In the genomic region with DNA sequence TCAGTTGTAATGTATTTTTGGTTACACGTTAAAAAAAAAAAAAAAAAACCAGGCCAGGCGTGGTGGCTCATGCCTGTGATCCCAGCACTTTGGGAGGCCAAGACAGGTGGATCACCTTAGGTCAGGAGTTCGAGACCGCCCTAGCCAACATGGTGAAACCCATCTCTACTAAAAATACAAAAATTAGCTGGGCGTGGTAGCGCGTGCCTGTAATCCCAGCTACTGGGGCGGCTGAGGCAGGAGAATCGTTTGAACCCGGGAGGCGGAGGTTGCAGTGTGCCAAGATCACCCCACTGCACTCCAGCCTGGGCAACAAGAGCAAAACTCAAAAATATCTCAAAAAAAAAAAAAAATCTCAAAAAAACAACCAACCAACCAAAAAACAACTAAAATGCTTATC, we compare ENCODE assay signal across 8 cellular contexts. TPM values are rescaled to one million over a fixed set of nuclear protein-coding genes. Genes with fewer than 3 reads are reported as not detected.
DNase-seq lines count a peak whose midpoint lies in the region; ATAC-seq, FAIRE-seq and TF ChIP-seq lines count a peak whose summit lies in the region.
"Not testable (repeated sequence)": the region's sequence is repeated elsewhere in the genome, so short reads cannot be mapped to it uniquely, and the experiment has no call there.

No MANE protein-coding gene starts in this region.

- peak overlapping the region; percentile 61 for H2BK5ac ChIP-seq in IMR-90 (ENCODE audit: low read depth, low read length, poor library complexity, severe bottlenecking)

- peaks cover 12% of the 10 kb centered on the region for H3K4me1 ChIP-seq in IMR-90 (ENCODE audit: control insufficient read depth, insufficient read depth, low read length)
- peaks cover 35% of the 10 kb centered on the region for H3K4me1 ChIP-seq in astrocyte (ENCODE audit: insufficient read depth, low read length)
- H3K4me1 ChIP-seq in left lung: peaks cover 32 to 70% of the 10 kb centered on the region in 2 donors
- H3K4me1 ChIP-seq in subcutaneous abdominal adipose tissue (ENCODE audit: control insufficient read depth in 5 of 5, insufficient read depth in 5 of 5, low read length in 5 of 5): peaks cover 0 to 65% (median 61%) of the 10 kb centered on the region in 5 donors

- H3K79me1 ChIP-seq in IMR-90 (ENCODE audit: low read depth in 1 of 2, low read length in 2 of 2): peaks cover 0 to 37% of the 10 kb centered on the region in 2 experiments; a peak in 2 of 4 replicates

- not testable (repeated sequence) for H4K8ac ChIP-seq in IMR-90 (ENCODE audit: low read depth in 2 of 2, low read length in 2 of 2)

- not testable (repeated sequence) for BruUV-seq in IMR-90 (replicated peaks; lab: Mats Ljungman, UMichigan)

- not testable (repeated sequence) for H4K5ac ChIP-seq in IMR-90 (ENCODE audit: low read depth, low read length)

- H3K4me3 Mint-ChIP-seq in CD14-positive monocyte (peak overlapping the region; percentile 7 to 59), WTC11 (peak overlapping the region; percentile 97), astrocyte (ENCODE audit: unreplicated experiment) (peak overlapping the region; percentile 98), osteocyte (ENCODE audit: unreplicated experiment) (peak overlapping the region; percentile 94)

- POLR2A ChIA-PET in IMR-90 (lab: Charles Lee; ENCODE audit: unreplicated experiment); WTC11 (lab: Charles Lee): not testable (repeated sequence)

- H3K56ac ChIP-seq in IMR-90 (ENCODE audit: extremely low read depth, insufficient read depth, low read length): not testable (repeated sequence)

- TF ChIP-seq CTCF in CD14-positive monocyte (IDR thresholded peaks at IDR 0.05); IMR-90 (conservative IDR thresholded peaks at IDR 0.05; ENCODE audit: low read depth, low read length); WTC11 (IDR thresholded peaks at IDR 0.05); astrocyte (IDR thresholded peaks at IDR 0.05; ENCODE audit: insufficient read depth, low read depth, low read length); epithelial cell of esophagus (IDR thresholded peaks at IDR 0.05; ENCODE audit: insufficient read depth, low read depth, low read length, missing control alignments); left lung (IDR thresholded peaks at IDR 0.05); osteocyte (IDR thresholded peaks at IDR 0.05): not testable (repeated sequence)

- not testable (repeated sequence) for H3K36me3 ChIP-seq in IMR-90 (ENCODE audit: control insufficient read depth, insufficient read depth, low read length); astrocyte (ENCODE audit: insufficient read depth, low read length); left lung; subcutaneous abdominal adipose tissue (ENCODE audit: control insufficient read depth in 5 of 5, insufficient read depth in 5 of 5, low read length in 5 of 5)

- WGBS in IMR-90 (ENCODE audit: extremely low coverage in 2 of 2, insufficient read length in 1 of 2), 2 experiments: no CpG with 5 or more reads among the region's 11 CpGs

- TF ChIP-seq RAD21 in IMR-90 (IDR thresholded peaks at IDR 0.05; ENCODE audit: low read length): not testable (repeated sequence)

- FAIRE-seq in astrocyte (lab: Jason Lieb, UNC): not testable (repeated sequence)

- CTCF ChIA-PET in IMR-90 (lab: Yijun Ruan, JAX) (interaction anchor here (1.2 kb wide), 1 partner anchor 11 kb away, joined by 4 read pairs; no protein-coding TSS in a partner anchor), WTC11 (lab: Charles Lee) (interaction anchor here (0.6 kb wide), 1 partner anchor 86 kb away, joined by 3 read pairs; no protein-coding TSS in a partner anchor)

- H3K27me3 Mint-ChIP-seq in CD14-positive monocyte (ENCODE audit: low read depth in 3 of 3); WTC11 (ENCODE audit: low read depth); astrocyte (ENCODE audit: low read depth, unreplicated experiment); osteocyte (ENCODE audit: unreplicated experiment): not testable (repeated sequence)

- ATAC-seq in IMR-90 (ENCODE audit: low read depth); WTC11; left lung: not testable (repeated sequence)

- H3K79me2 ChIP-seq in astrocyte (ENCODE audit: insufficient read depth, low read length): peaks cover 79% of the 10 kb centered on the region

- peak overlapping the region; percentile 100 for H3K4me2 ChIP-seq in IMR-90 (ENCODE audit: low read depth, low read length)
- H3K4me2 ChIP-seq in astrocyte (ENCODE audit: low read length): peak overlapping the region; percentile 85

- DNase-seq in CD14-positive monocyte (ENCODE audit: low spot score); IMR-90; WTC11 (ENCODE audit: low spot score); astrocyte (ENCODE audit: low read depth); epithelial cell of esophagus (ENCODE audit: low read depth); left lung; osteocyte (ENCODE audit: extremely low spot score, unreplicated experiment): not testable (repeated sequence)

- not testable (repeated sequence) for H3K14ac ChIP-seq in IMR-90 (replicated peaks; ENCODE audit: low read depth, low read length)

- not testable (repeated sequence) for H3K27ac ChIP-seq in IMR-90 (ENCODE audit: insufficient read depth, low read length)
- peak overlapping the region; percentile 26 for H3K27ac ChIP-seq in astrocyte (ENCODE audit: low read depth, low read length)
- H3K27ac ChIP-seq in left lung: peak overlapping the region; percentile 99
- peak overlapping the region; percentile 96 for H3K27ac ChIP-seq in subcutaneous abdominal adipose tissue (ENCODE audit: low read depth, low read length)

- TF ChIP-seq POLR2A in IMR-90 (IDR thresholded peaks at IDR 0.05; ENCODE audit: low read depth, low read length): not testable (repeated sequence)

- in situ Hi-C loops in IMR-90 (cut with MboI; ENCODE audit: low sequenced_read_pairs): not testable (repeated sequence)

- peaks cover 12% of the 10 kb centered on the region for H3K9me1 ChIP-seq in IMR-90 (ENCODE audit: insufficient read depth, low read length)

- H3K36me3 Mint-ChIP-seq in CD14-positive monocyte; WTC11; astrocyte (ENCODE audit: low read depth, unreplicated experiment); osteocyte (ENCODE audit: unreplicated experiment): not testable (repeated sequence)

- H3K18ac ChIP-seq in IMR-90 (ENCODE audit: low read depth, low read length): not testable (repeated sequence)

- not testable (repeated sequence) for H3K9me3 Mint-ChIP-seq in CD14-positive monocyte; WTC11; astrocyte (ENCODE audit: unreplicated experiment); osteocyte (ENCODE audit: unreplicated experiment)

- H3K27ac Mint-ChIP-seq in CD14-positive monocyte (peak overlapping the region in 3 of 7 donors; percentile 32 to 50 (median 35)), WTC11 (0 out of 2 replicates have a peak overlapping the region, but pooled peaks have one; percentile 36), astrocyte (ENCODE audit: unreplicated experiment) (peak overlapping the region; percentile 55), osteocyte (ENCODE audit: unreplicated experiment) (peak overlapping the region; percentile 92)

- H3K23ac ChIP-seq in IMR-90 (ENCODE audit: low read depth, low read length): not testable (repeated sequence)

- H2AK9ac ChIP-seq in IMR-90 (replicated peaks; ENCODE audit: low read depth, low read length, poor library complexity): not testable (repeated sequence)

- dilution Hi-C loops in IMR-90 (cut with HindIII; ENCODE audit: low sequenced_read_pairs, unreplicated experiment): not testable (repeated sequence)

- H3K27me3 ChIP-seq in IMR-90 (ENCODE audit: control insufficient read depth, insufficient read depth, low read length); astrocyte (ENCODE audit: insufficient read depth, low read length); left lung; subcutaneous abdominal adipose tissue (ENCODE audit: control insufficient read depth in 5 of 5, insufficient read depth in 4 of 5, low read length in 5 of 5): not testable (repeated sequence)

- H2BK20ac ChIP-seq in IMR-90 (ENCODE audit: low read depth, low read length): not testable (repeated sequence)

- not testable (repeated sequence) for H3K9me3 ChIP-seq in IMR-90 (ENCODE audit: control insufficient read depth, insufficient read depth, low read length); astrocyte (ENCODE audit: insufficient read depth, low read depth, low read length); left lung; subcutaneous abdominal adipose tissue (ENCODE audit: control insufficient read depth in 5 of 5, low read length in 5 of 5)

- H3K4me1 Mint-ChIP-seq in CD14-positive monocyte: peaks cover 69% of the 10 kb centered on the region
- H3K4me1 Mint-ChIP-seq in WTC11: peaks cover 72% of the 10 kb centered on the region
- H3K4me1 Mint-ChIP-seq in astrocyte (ENCODE audit: low read depth, unreplicated experiment): peaks cover 31% of the 10 kb centered on the region
- peaks cover 69% of the 10 kb centered on the region for H3K4me1 Mint-ChIP-seq in osteocyte (ENCODE audit: unreplicated experiment)

- intact Hi-C loops in CD14-positive monocyte (cut with micrococcal nuclease) (loop anchor here (10.0 kb wide), 3 partner anchors 151 to 321 kb away; partner anchors contain the start of gene EPC1 (in 1 of the 2)), IMR-90 (cut with micrococcal nuclease) (loop anchor here (10.0 kb wide), 1 partner anchor 151 kb away; no protein-coding TSS in a partner anchor)
- intact Hi-C loops in left lung (cut with DNase I): not testable (repeated sequence)

- H2BK15ac ChIP-seq in IMR-90 (ENCODE audit: low read depth, low read length): not testable (repeated sequence)

- not testable (repeated sequence) for H2AK5ac ChIP-seq in IMR-90 (ENCODE audit: low read depth, low read length)

- H4K20me1 ChIP-seq in IMR-90 (ENCODE audit: insufficient read depth, low read length): peaks cover 69% of the 10 kb centered on the region
- H4K20me1 ChIP-seq in astrocyte (ENCODE audit: insufficient read depth, low read length): peaks cover 74% of the 10 kb centered on the region

- H3K4ac ChIP-seq in IMR-90 (ENCODE audit: low read depth, low read length): not testable (repeated sequence)

- H2BK120ac ChIP-seq in IMR-90 (ENCODE audit: low read depth, low read length): not testable (repeated sequence)

- H2AFZ ChIP-seq in IMR-90 (replicated peaks; ENCODE audit: low read length, poor library complexity); astrocyte (ENCODE audit: low read depth, low read length): not testable (repeated sequence)

- not testable (repeated sequence) for H4K91ac ChIP-seq in IMR-90 (ENCODE audit: insufficient read depth, low read depth, low read length)

- H3K4me3 ChIP-seq in IMR-90 (ENCODE audit: insufficient read depth, low read depth, low read length) (peak overlapping the region; percentile 93; the same call in 1 of the 2 replicates), astrocyte (ENCODE audit: insufficient read depth, low read depth, low read length) (peak overlapping the region; percentile 91), epithelial cell of esophagus (ENCODE audit: low read length) (peak overlapping the region; percentile 91), left lung (peak overlapping the region; percentile 73 to 92), subcutaneous abdominal adipose tissue (ENCODE audit: low read depth in 1 of 5, low read length in 5 of 5) (peak overlapping the region; percentile 86 to 95 (median 94))

- not testable (repeated sequence) for H3K9ac ChIP-seq in IMR-90 (ENCODE audit: low read depth, low read length)
- peak overlapping the region; percentile 95 for H3K9ac ChIP-seq in astrocyte (ENCODE audit: low read length)
- peak overlapping the region in 4 of 5 donors; percentile 68 to 96 (median 92) for H3K9ac ChIP-seq in subcutaneous abdominal adipose tissue (ENCODE audit: low read length in 5 of 5)

RNA-seq across cellular contexts. Expression of gene KIF5B, which starts 2.8 kb away (rescaled TPM):
- polyA plus RNA-seq in CD14-positive monocyte (10 to 100 TPM; 18.9 to 32.9 TPM), IMR-90 (2012; rRNA removed) (26.7 and 33.5 TPM in 2 replicates)
- total RNA-seq in IMR-90 (2012; rRNA removed) (68.5 and 130 TPM in 2 replicates), WTC11 (2021) (63.2 to 67.5 TPM (median 66.9 TPM) in 3 replicates), astrocyte (160 and 170 TPM in 2 replicates), left lung (100 to 1,000 TPM in 1 of 2 donors, 10 to 100 TPM in 1; 99.4 to 103 TPM), osteocyte (103 and 104 TPM in 2 replicates)
- polyA plus RNA-seq in IMR-90 (2012; cell fraction: cytosol; rRNA removed): 7.4 and 9.2 TPM in 2 replicates
- 4.8 and 13.7 TPM in 2 replicates for polyA plus RNA-seq in IMR-90 (2012; cell fraction: nucleus; rRNA removed; ENCODE audit: low replicate concordance)

Comparison
In these comparisons a context has a peak if more than half of its experiments do, and no peak if none do; other contexts are left out.
1. H3K4me3 Mint-ChIP-seq: peak in every context shown above with its lines; median percentile 98 in astrocyte; 97 in WTC11; 94 in osteocyte; 33 in CD14-positive monocyte.